In genomic region chr12:24360461-24360860, GRCh38 we compare ENCODE assay signal across 10 cellular contexts.
DNase-seq lines count a peak whose midpoint lies in the region; ATAC-seq, FAIRE-seq and TF ChIP-seq lines count a peak whose summit lies in the region.
"Had no signal": no experiment of that assay in that cellular context is flagged by ENCODE, and none has a peak within 500 bp of the region (broad histone marks: within the 10 kb centered on the region; RNA-seq: fewer than 3 reads in every experiment).

No MANE protein-coding gene starts in this region.

- H3K36me3 ChIP-seq in HepG2 (replicated peaks in 1 of 2; ENCODE audit: control insufficient read depth in 1 of 2, insufficient read depth in 2 of 2, low read length in 2 of 2) (no peaks in the 10 kb centered on the region), right lobe of liver (no peaks in the 10 kb centered on the region), IMR-90 (ENCODE audit: control insufficient read depth, insufficient read depth, low read length) (no peaks in the 10 kb centered on the region)
- H3K36me3 ChIP-seq: tibial artery had no signal

- no peak overlapping the region for H3K23ac ChIP-seq in IMR-90 (ENCODE audit: low read depth, low read length)

- TF ChIP-seq CTCF in HepG2 (CRISPR knock-in tag; IDR thresholded peaks at IDR 0.05) (no peak), right lobe of liver (IDR thresholded peaks at IDR 0.05) (no peak), IMR-90 (conservative IDR thresholded peaks at IDR 0.05; ENCODE audit: low read depth, low read length) (no peak)

- peak overlapping the region; percentile 28 for H3K4me2 ChIP-seq in HepG2 (ENCODE audit: low read depth, low read length)
- H3K4me2 ChIP-seq in IMR-90 (ENCODE audit: low read depth, low read length), result no peak overlapping the region; the same call in 1 of the 2 replicates

- H3K9me1 ChIP-seq in IMR-90 (ENCODE audit: insufficient read depth, low read length), result peaks cover 5% of the 10 kb centered on the region

- H3K4me1 ChIP-seq in HepG2 (ENCODE audit: insufficient read depth, low read length) (peaks cover 23% of the 10 kb centered on the region), right lobe of liver (peaks cover 0 to 31% (median 14%) of the 10 kb centered on the region in 4 donors), IMR-90 (ENCODE audit: control insufficient read depth, insufficient read depth, low read length) (peaks cover 6% of the 10 kb centered on the region)

- H3K79me1 ChIP-seq in IMR-90 (ENCODE audit: low read depth in 1 of 2, low read length in 2 of 2), result peaks cover 0 to 6% of the 10 kb centered on the region in 2 experiments; a peak in 1 of 4 replicates

- H3K4me3 ChIP-seq in HepG2 (replicated peaks in 1 of 3; ENCODE audit: insufficient read depth in 1 of 3, low read depth in 2 of 3, low read length in 3 of 3) (no peak overlapping the region; a peak in 1 of 6 replicates), right lobe of liver (no peak overlapping the region), IMR-90 (ENCODE audit: insufficient read depth, low read depth, low read length) (no peak overlapping the region)
- H3K4me3 ChIP-seq: tibial artery had no signal

- no peak overlapping the region for H4K5ac ChIP-seq in IMR-90 (ENCODE audit: low read depth, low read length)

- H3K27ac ChIP-seq in HepG2 (ENCODE audit: extremely low read length, insufficient read depth, low read length), result no peak overlapping the region
- peak overlapping the region in 1 of 3 donors; percentile 39 for H3K27ac ChIP-seq in right lobe of liver
- H3K27ac ChIP-seq in IMR-90 (ENCODE audit: insufficient read depth, low read length), result no peak overlapping the region
- H3K27ac ChIP-seq: 22Rv1 had no signal

- H2AK5ac ChIP-seq in IMR-90 (ENCODE audit: low read depth, low read length), result no peak overlapping the region

- WGBS in HepG2 (ENCODE audit: low lambda C conversion rate), result 40% methylated on average over 4 of the region's 4 CpGs
- WGBS in right lobe of liver (ENCODE audit: insufficient coverage, low coverage, low lambda C conversion rate, missing lambda C conversion rate), result 63% methylated on average over 4 of the region's 4 CpGs
- WGBS in IMR-90 (ENCODE audit: extremely low coverage in 2 of 2, insufficient read length in 1 of 2), 2 experiments, result no CpG with 5 or more reads among the region's 4 CpGs

- peak overlapping the region; percentile 35; the same call in 1 of the 2 replicates for H3K18ac ChIP-seq in IMR-90 (ENCODE audit: low read depth, low read length)

- POLR2A ChIA-PET in HepG2 (lab: Yijun Ruan, JAX), result interaction anchor here (1.4 kb wide), 1 partner anchor 394 kb away, joined by 4 read pairs; no protein-coding TSS in a partner anchor
- POLR2A ChIA-PET in IMR-90 (lab: Charles Lee; ENCODE audit: unreplicated experiment), result no interaction called here

- no peak for TF ChIP-seq EP300 in HepG2 (IDR thresholded peaks at IDR 0.05; ENCODE audit: low read depth in 2 of 2, low read length in 2 of 2)
- no peak for TF ChIP-seq EP300 in HepG2 (CRISPR knock-in tag; IDR thresholded peaks at IDR 0.05; ENCODE audit: borderline replicate concordance)

- H2BK120ac ChIP-seq in IMR-90 (ENCODE audit: low read depth, low read length), result no peak overlapping the region

- H2AFZ ChIP-seq in HepG2 (ENCODE audit: low read length), result no peak overlapping the region
- no peak overlapping the region for H2AFZ ChIP-seq in IMR-90 (replicated peaks; ENCODE audit: low read length, poor library complexity)

- BruUV-seq in HepG2 (replicated peaks; lab: Mats Ljungman, UMichigan) (no TSS peak), IMR-90 (replicated peaks; lab: Mats Ljungman, UMichigan) (no TSS peak)

- peak; percentile 29; the same call in 2 of the 3 replicates for ATAC-seq in HepG2
- no peak for ATAC-seq in right lobe of liver
- peak; percentile 49 for ATAC-seq in HG02885 (IDR thresholded peaks at IDR 0.05; ENCODE audit: poor library complexity, unreplicated experiment)
- peak; percentile 24; the same call in 1 of the 2 replicates for ATAC-seq in IMR-90 (ENCODE audit: low read depth)

- no peak overlapping the region for H3K14ac ChIP-seq in IMR-90 (replicated peaks; ENCODE audit: low read depth, low read length)

- TF ChIP-seq RAD21 in HepG2 (CRISPR knock-in tag; IDR thresholded peaks at IDR 0.05), result no peak
- TF ChIP-seq RAD21 in IMR-90 (IDR thresholded peaks at IDR 0.05; ENCODE audit: low read length), result no peak

- no peak overlapping the region; the same call in 1 of the 2 replicates for H3K4ac ChIP-seq in IMR-90 (ENCODE audit: low read depth, low read length)

- TF ChIP-seq POLR2A in HepG2 (IDR thresholded peaks at IDR 0.05; ENCODE audit: insufficient read depth in 1 of 2, low read depth in 2 of 2, low read length in 2 of 2) (no peak), right lobe of liver (IDR thresholded peaks at IDR 0.05) (no peak), IMR-90 (IDR thresholded peaks at IDR 0.05; ENCODE audit: low read depth, low read length) (no peak)

- no peak overlapping the region for H4K8ac ChIP-seq in IMR-90 (ENCODE audit: low read depth in 2 of 2, low read length in 2 of 2)

- no peak overlapping the region for H2BK20ac ChIP-seq in IMR-90 (ENCODE audit: low read depth, low read length)

- H3K56ac ChIP-seq in IMR-90 (ENCODE audit: extremely low read depth, insufficient read depth, low read length), result no peak overlapping the region

- H2BK15ac ChIP-seq in IMR-90 (ENCODE audit: low read depth, low read length), result no peak overlapping the region

- H4K20me1 ChIP-seq in HepG2 (ENCODE audit: insufficient read depth, low read length) (no peaks in the 10 kb centered on the region), IMR-90 (ENCODE audit: insufficient read depth, low read length) (no peaks in the 10 kb centered on the region)

- no peak overlapping the region for H3K9ac ChIP-seq in HepG2 (ENCODE audit: insufficient read depth, low read depth, low read length)
- no peak overlapping the region for H3K9ac ChIP-seq in IMR-90 (ENCODE audit: low read depth, low read length)

- dilution Hi-C loops in IMR-90 (cut with HindIII; ENCODE audit: low sequenced_read_pairs, unreplicated experiment), result no loop called here

- H3K9me3 ChIP-seq in HepG2 (ENCODE audit: low read length) (no peaks in the 10 kb centered on the region), right lobe of liver (no peaks in the 10 kb centered on the region), IMR-90 (ENCODE audit: control insufficient read depth, insufficient read depth, low read length) (no peaks in the 10 kb centered on the region)
- H3K9me3 ChIP-seq: tibial artery had no signal

- in situ Hi-C loops in HepG2 (cut with HindIII; ENCODE audit: extremely low pct_ligation_motif_present, low pct_unique_long_range_greater_than_20kb) (no loop called here), IMR-90 (cut with MboI; ENCODE audit: low sequenced_read_pairs) (no loop called here)

- intact Hi-C loops in HepG2 (cut with micrococcal nuclease; ENCODE audit: unreplicated experiment) (no loop called here), right lobe of liver (cut with DNase I) (no loop called here), IMR-90 (cut with micrococcal nuclease) (loop anchor here (5.0 kb wide), 3 partner anchors 202 to 417 kb away; no protein-coding TSS in a partner anchor)

- FAIRE-seq in HepG2 (lab: Jason Lieb, UNC), result no peak

- H2AK9ac ChIP-seq in IMR-90 (replicated peaks; ENCODE audit: low read depth, low read length, poor library complexity), result no peak overlapping the region

- CTCF ChIA-PET in HepG2 (lab: Yijun Ruan, JAX; ENCODE audit: low intra/inter-chr PET ratio, low total read pairs), result no interaction called here
- CTCF ChIA-PET in IMR-90 (lab: Yijun Ruan, JAX), result interaction anchor here (0.6 to 0.8 kb wide), 3 partner anchors 62 to 235 kb away, joined by 3 read pairs; no protein-coding TSS in a partner anchor

- no peak overlapping the region for H4K91ac ChIP-seq in IMR-90 (ENCODE audit: insufficient read depth, low read depth, low read length)

- no peaks in the 10 kb centered on the region for H3K79me2 ChIP-seq in HepG2 (ENCODE audit: insufficient read depth, low read length)

- peak overlapping the region; percentile 41 for H2BK5ac ChIP-seq in IMR-90 (ENCODE audit: low read depth, low read length, poor library complexity, severe bottlenecking)

- DNase-seq in HepG2 (ENCODE audit: low spot score) (no peak), right lobe of liver (no peak), IMR-90 (no peak), NAMALWA (ENCODE audit: low spot score) (no peak), GM19238 (ENCODE audit: insufficient read length, low spot score) (no peak), epidermal melanocyte (ENCODE audit: insufficient read length, low spot score) (no peak)
- DNase-seq in activated effector memory CD4-positive, alpha-beta T cell treated with Interleukin-2 at 50 U/mL for 16 hours, result no peak
- DNase-seq: tibial artery had no signal

- no peaks in the 10 kb centered on the region; a peak in 1 of 5 replicates for H3K27me3 ChIP-seq in HepG2 (ENCODE audit: control insufficient read depth in 1 of 2, insufficient read depth in 2 of 2, low read length in 2 of 2)
- H3K27me3 ChIP-seq in right lobe of liver, result no peaks in the 10 kb centered on the region
- no peaks in the 10 kb centered on the region for H3K27me3 ChIP-seq in IMR-90 (ENCODE audit: control insufficient read depth, insufficient read depth, low read length)
- H3K27me3 ChIP-seq: tibial artery had no signal

TF ChIP-seq in HepG2, 621 proteins besides CTCF, POLR2A, EP300 and RAD21 (continues in another document):
- no peak for TF ChIP-seq NFIB (CRISPR knock-in tag; IDR thresholded peaks at IDR 0.05; ENCODE audit: borderline replicate concordance)
- no peak for TF ChIP-seq ZNF598 (CRISPR knock-in tag; IDR thresholded peaks at IDR 0.05; ENCODE audit: borderline replicate concordance)
- TF ChIP-seq MTERF4 (CRISPR knock-in tag; IDR thresholded peaks at IDR 0.05), result no peak

TF ChIP-seq in IMR-90, 13 proteins besides CTCF, POLR2A, EP300 and RAD21 (continues in another document):
- TF ChIP-seq RFX5 (IDR thresholded peaks at IDR 0.05; ENCODE audit: low read depth, low read length) (no peak), USF2 (IDR thresholded peaks at IDR 0.05; ENCODE audit: low read depth, low read length) (no peak), NFE2L2 (IDR thresholded peaks at IDR 0.05; ENCODE audit: low read depth, low read length) (no peak)

Comparison
In these comparisons a context has a peak if more than half of its experiments do, and no peak if none do; other contexts are left out.
1. ATAC-seq: peak in HepG2 (single experiment), HG02885 (single experiment) and IMR-90 (single experiment); none in right lobe of liver (0 of 4).